ENCODE assay signal across 8 cellular contexts in genomic region chr11:66080055-66080817, GRCh38. TPM values are rescaled to one million over a fixed set of nuclear protein-coding genes. Genes with fewer than 3 reads are reported as not detected.
DNase-seq lines count a peak whose midpoint lies in the region; FAIRE-seq and TF ChIP-seq lines count a peak whose summit lies in the region.

No MANE protein-coding gene starts in this region.

- H3K4me1 ChIP-seq in astrocyte (ENCODE audit: insufficient read depth, low read length), result peaks cover 33% of the 10 kb centered on the region
- peaks cover 21% of the 10 kb centered on the region for H3K4me1 ChIP-seq in stomach smooth muscle (ENCODE audit: control insufficient read depth, insufficient read depth, low read length)

- H3K27ac Mint-ChIP-seq in astrocyte (ENCODE audit: unreplicated experiment), result peak overlapping the region; percentile 87

- H3K27ac ChIP-seq in astrocyte (ENCODE audit: low read depth, low read length) (peak overlapping the region; percentile 65), stomach smooth muscle (ENCODE audit: low read length) (peak overlapping the region; percentile 41)

- no peak overlapping the region for H2AFZ ChIP-seq in astrocyte (ENCODE audit: low read depth, low read length)

- peak overlapping the region; percentile 44 for H3K4me2 ChIP-seq in astrocyte (ENCODE audit: low read length)

- peak overlapping the region; percentile 43 for H3K9ac ChIP-seq in astrocyte (ENCODE audit: low read length)
- peak overlapping the region in 1 of 2 donors; percentile 29 for H3K9ac ChIP-seq in stomach smooth muscle (ENCODE audit: low read length in 2 of 2)

- peaks cover 46% of the 10 kb centered on the region for H3K4me1 Mint-ChIP-seq in astrocyte (ENCODE audit: low read depth, unreplicated experiment)

- H3K9me3 ChIP-seq in astrocyte (ENCODE audit: insufficient read depth, low read depth, low read length) (no peaks in the 10 kb centered on the region), stomach smooth muscle (ENCODE audit: control insufficient read depth in 2 of 2, low read length in 2 of 2) (no peaks in the 10 kb centered on the region)

- H4K20me1 ChIP-seq in astrocyte (ENCODE audit: insufficient read depth, low read length), result peaks cover 71% of the 10 kb centered on the region

- H3K27me3 ChIP-seq in astrocyte (ENCODE audit: insufficient read depth, low read length) (no peaks in the 10 kb centered on the region), stomach smooth muscle (ENCODE audit: control insufficient read depth in 1 of 2, insufficient read depth in 2 of 2, low read length in 2 of 2) (no peaks in the 10 kb centered on the region)

- H3K27me3 Mint-ChIP-seq in astrocyte (ENCODE audit: low read depth, unreplicated experiment), result no peaks in the 10 kb centered on the region

- H3K79me2 ChIP-seq in astrocyte (ENCODE audit: insufficient read depth, low read length), result peaks cover 90% of the 10 kb centered on the region

- no peak overlapping the region for H3K4me3 ChIP-seq in astrocyte (ENCODE audit: insufficient read depth, low read depth, low read length)
- peak overlapping the region in 1 of 2 donors; percentile 15 for H3K4me3 ChIP-seq in stomach smooth muscle (ENCODE audit: low read length in 2 of 2)

- FAIRE-seq in astrocyte (lab: Jason Lieb, UNC), result peak; percentile 20

- H3K4me3 Mint-ChIP-seq in astrocyte (ENCODE audit: unreplicated experiment), result peak overlapping the region; percentile 22

- H3K9me3 Mint-ChIP-seq in astrocyte (ENCODE audit: unreplicated experiment), result no peaks in the 10 kb centered on the region

- peaks cover 3% of the 10 kb centered on the region for H3K36me3 ChIP-seq in astrocyte (ENCODE audit: insufficient read depth, low read length)
- H3K36me3 ChIP-seq in stomach smooth muscle (ENCODE audit: control insufficient read depth in 2 of 2, insufficient read depth in 2 of 2, low read length in 2 of 2), result peaks cover 0 to 2% of the 10 kb centered on the region in 2 donors

- peak; percentile 19 for DNase-seq in ELF-1 (ENCODE audit: low read depth, low spot score)
- peak; percentile 76 for DNase-seq in T follicular helper cell (ENCODE audit: low read depth)
- peak; percentile 74 for DNase-seq in astrocyte (ENCODE audit: low read depth)
- peak; percentile 52 for DNase-seq in mucosa of gallbladder (ENCODE audit: low spot score)
- DNase-seq in hypothalamus (lab: John Stamatoyannopoulos, UW), result no peak
- no peak for DNase-seq in COLO829 (ENCODE audit: low spot score)
- DNase-seq in NCI-H2081 treated with DMSO at 0.1 percent for 48 hours (lab: John Stamatoyannopoulos, UW), result no peak

- peaks cover 10% of the 10 kb centered on the region for H3K36me3 Mint-ChIP-seq in astrocyte (ENCODE audit: low read depth, unreplicated experiment)

- no peak for TF ChIP-seq CTCF in astrocyte (IDR thresholded peaks at IDR 0.05; ENCODE audit: insufficient read depth, low read depth, low read length)

RNA-seq across cellular contexts. Expression of gene PACS1, which starts 10.2 kb away (rescaled TPM):
- total RNA-seq in astrocyte, result 86.0 and 86.9 TPM in 2 replicates
- 68.0 TPM for total RNA-seq in mucosa of gallbladder

RNA-seq across cellular contexts. Expression of gene SF3B2, which starts 28.1 kb away (rescaled TPM):
- 169 and 170 TPM in 2 replicates for total RNA-seq in astrocyte
- 161 TPM for total RNA-seq in mucosa of gallbladder

RNA-seq across cellular contexts. Expression of gene GAL3ST3, which starts 31.3 kb away (rescaled TPM):
- 0.46 and 0.61 TPM in 2 replicates for total RNA-seq in astrocyte
- total RNA-seq in mucosa of gallbladder, result 0.78 TPM

RNA-seq across cellular contexts. Expression of gene CATSPER1, which starts 54.0 kb away (rescaled TPM):
- total RNA-seq in astrocyte (0.45 TPM in 1 of 2 replicates, not detected in the other), mucosa of gallbladder (0.92 TPM)

Comparison
In these comparisons a context has a peak if more than half of its experiments do, and no peak if none do; other contexts are left out.
1. DNase-seq: peak in ELF-1 (single experiment), T follicular helper cell (single experiment), astrocyte (single experiment) and mucosa of gallbladder (single experiment); none in hypothalamus (0 of 51), COLO829 (single experiment) and NCI-H2081 treated with DMSO at 0.1 percent for 48 hours (single experiment).